1 cellular context compared by ENCODE assay signal in genomic region chr2:20611844-20612356, GRCh38.
TF ChIP-seq lines count a peak whose summit lies in the region.

No MANE protein-coding gene starts in this region.

TF ChIP-seq in K562, 482 proteins besides CTCF, POLR2A, EP300 and RAD21 (continued from another document):
- TF ChIP-seq SAP30 (IDR thresholded peaks at IDR 0.05; ENCODE audit: borderline replicate concordance, insufficient read depth, low read depth, low read length, poor library complexity, severe bottlenecking) (no peak), ZNF764 (CRISPR knock-in tag; IDR thresholded peaks at IDR 0.05; ENCODE audit: low read depth) (no peak), PHTF2 (CRISPR knock-in tag; IDR thresholded peaks at IDR 0.05) (no peak), TEAD1 (CRISPR knock-in tag; IDR thresholded peaks at IDR 0.05) (0 out of 4 replicates have a peak, but pooled peaks of 1 of the 2 experiments have one; percentile 7), ZFP36 (IDR thresholded peaks at IDR 0.05; ENCODE audit: low read depth, low read length, partially characterized antibody) (peak; percentile 87), GTF2A2 (tag; IDR thresholded peaks at IDR 0.05) (no peak), KDM1A (IDR thresholded peaks at IDR 0.05) (peak in 1 of 2 experiments; percentile 61; a peak in 1 of 4 replicates), RBM25 (IDR thresholded peaks at IDR 0.05; ENCODE audit: low read depth, low read length, severe bottlenecking) (peak; percentile 99), CREM (IDR thresholded peaks at IDR 0.05; ENCODE audit: low read depth) (no peak), CREBBP (IDR thresholded peaks at IDR 0.05; ENCODE audit: low read depth, low read length) (no peak), ADNP (tag; IDR thresholded peaks at IDR 0.05) (peak; percentile 61; the same call in 1 of the 2 replicates), BCOR (IDR thresholded peaks at IDR 0.05) (peak; percentile 84)
